In the genomic region with DNA sequence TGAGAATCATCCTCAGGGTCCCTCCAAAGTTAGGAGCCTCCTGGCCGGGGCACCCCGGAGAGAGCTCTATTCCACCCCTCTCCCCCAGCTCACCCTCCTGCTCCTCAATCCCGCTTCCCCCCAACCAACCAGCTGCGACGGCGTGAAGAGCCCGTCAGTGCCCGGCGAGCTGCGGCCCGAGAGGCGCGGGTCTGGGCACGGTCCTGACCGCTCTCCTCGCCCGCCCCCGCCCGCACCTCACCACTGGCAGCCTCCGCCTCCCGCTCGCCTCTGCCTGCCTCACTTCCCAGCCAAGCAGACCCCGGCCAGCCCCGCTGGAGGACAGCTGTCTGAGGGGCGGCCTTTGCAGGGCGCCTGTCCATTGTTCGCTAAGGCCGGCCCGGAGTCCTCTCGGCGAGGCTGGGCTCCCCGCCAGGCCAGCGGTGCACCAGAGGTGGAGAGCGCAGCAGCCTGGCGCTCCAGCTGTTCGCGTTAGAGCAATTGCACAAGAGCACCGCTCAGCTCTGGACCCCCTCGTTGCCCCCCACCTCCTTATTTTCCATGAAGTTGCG, we compare ENCODE assay signal across 8 cellular contexts. TPM values are rescaled to one million over a fixed set of nuclear protein-coding genes. Genes with fewer than 3 reads are reported as not detected.
A peak's percentile ranks its signal among the peaks of the same experiment; 100 is the strongest.
DNase-seq lines count a peak whose midpoint lies in the region; ATAC-seq and TF ChIP-seq lines count a peak whose summit lies in the region.

No MANE protein-coding gene starts in this region.

- H3K9me3 Mint-ChIP-seq in immature natural killer cell: peaks cover 0 to 3% (median 0%) of the 10 kb centered on the region in 6 donors

- peaks cover 16 to 28% of the 10 kb centered on the region in 2 donors for H3K4me1 Mint-ChIP-seq in immature natural killer cell

- no peak overlapping the region for H3K27ac Mint-ChIP-seq in immature natural killer cell

- peak overlapping the region; percentile 79 to 85 (median 83) for H3K4me3 Mint-ChIP-seq in immature natural killer cell

- peak overlapping the region; percentile 82 to 83 (median 83) for H3K9ac ChIP-seq in skeletal muscle tissue (ENCODE audit: low read depth in 1 of 3, low read length in 3 of 3)

- DNase-seq in NCI-H69 (lab: John Stamatoyannopoulos, UW) (peak; percentile 83), brain microvascular endothelial cell (no peak), immature natural killer cell (no peak), NCI-H446 treated with DMSO at 0.1 percent for 48 hours (lab: John Stamatoyannopoulos, UW) (no peak), NCI-H226 (no peak)

- H3K9me3 ChIP-seq in skeletal muscle tissue (ENCODE audit: control insufficient read depth in 3 of 3, low read length in 3 of 3): no peaks in the 10 kb centered on the region

- H3K4me3 ChIP-seq in GM08714 (ENCODE audit: low read length): peak overlapping the region; percentile 60
- peak overlapping the region; percentile 57 for H3K4me3 ChIP-seq in brain microvascular endothelial cell (ENCODE audit: low read depth, low read length)
- H3K4me3 ChIP-seq in skeletal muscle tissue (ENCODE audit: low read length in 3 of 3): peak overlapping the region; percentile 84 to 89 (median 86)

- TF ChIP-seq CTCF in brain microvascular endothelial cell (IDR thresholded peaks at IDR 0.05; ENCODE audit: low read depth, low read length, missing control alignments): no peak

- ATAC-seq in GM18909 (IDR thresholded peaks at IDR 0.05; ENCODE audit: poor library complexity, unreplicated experiment): no peak

- in situ Hi-C loops in brain microvascular endothelial cell (cut with HindIII; ENCODE audit: low pct_ligation_motif_present, low sequenced_read_pairs): no loop called here

- H3K36me3 Mint-ChIP-seq in immature natural killer cell: peaks cover 0 to 4% (median 0%) of the 10 kb centered on the region in 3 donors

- H3K27ac ChIP-seq in brain microvascular endothelial cell (no peak overlapping the region), skeletal muscle tissue (ENCODE audit: low read depth, low read length) (peak overlapping the region; percentile 84)

- H3K36me3 ChIP-seq in brain microvascular endothelial cell (replicated peaks) (no peaks in the 10 kb centered on the region), skeletal muscle tissue (ENCODE audit: control insufficient read depth in 3 of 3, insufficient read depth in 3 of 3, low read length in 3 of 3) (no peaks in the 10 kb centered on the region)

- H3K27me3 ChIP-seq in brain microvascular endothelial cell (replicated peaks) (peaks cover 8% of the 10 kb centered on the region), skeletal muscle tissue (ENCODE audit: control insufficient read depth in 3 of 3, insufficient read depth in 3 of 3, low read length in 3 of 3) (no peaks in the 10 kb centered on the region)

- peaks cover 20 to 27% (median 26%) of the 10 kb centered on the region in 3 donors for H3K27me3 Mint-ChIP-seq in immature natural killer cell (ENCODE audit: low read depth in 3 of 3)

- peaks cover 35 to 47% (median 42%) of the 10 kb centered on the region in 3 donors for H3K4me1 ChIP-seq in skeletal muscle tissue (ENCODE audit: control insufficient read depth in 3 of 3, insufficient read depth in 3 of 3, low read length in 3 of 3)

RNA-seq across cellular contexts. Expression of gene SOBP, which starts 1.2 kb away (rescaled TPM):
- not detected for polyA plus RNA-seq in immature natural killer cell
- total RNA-seq in skeletal muscle tissue: 20.4 TPM

RNA-seq across cellular contexts. Expression of gene PDSS2, which starts 31.8 kb away (rescaled TPM):
- 10 to 100 TPM; 10.2 to 11.5 (median 11.0) TPM for polyA plus RNA-seq in immature natural killer cell
- 6.8 TPM for total RNA-seq in skeletal muscle tissue
